Comparison of ENCODE assay signal across 9 cellular contexts in the genomic region with DNA sequence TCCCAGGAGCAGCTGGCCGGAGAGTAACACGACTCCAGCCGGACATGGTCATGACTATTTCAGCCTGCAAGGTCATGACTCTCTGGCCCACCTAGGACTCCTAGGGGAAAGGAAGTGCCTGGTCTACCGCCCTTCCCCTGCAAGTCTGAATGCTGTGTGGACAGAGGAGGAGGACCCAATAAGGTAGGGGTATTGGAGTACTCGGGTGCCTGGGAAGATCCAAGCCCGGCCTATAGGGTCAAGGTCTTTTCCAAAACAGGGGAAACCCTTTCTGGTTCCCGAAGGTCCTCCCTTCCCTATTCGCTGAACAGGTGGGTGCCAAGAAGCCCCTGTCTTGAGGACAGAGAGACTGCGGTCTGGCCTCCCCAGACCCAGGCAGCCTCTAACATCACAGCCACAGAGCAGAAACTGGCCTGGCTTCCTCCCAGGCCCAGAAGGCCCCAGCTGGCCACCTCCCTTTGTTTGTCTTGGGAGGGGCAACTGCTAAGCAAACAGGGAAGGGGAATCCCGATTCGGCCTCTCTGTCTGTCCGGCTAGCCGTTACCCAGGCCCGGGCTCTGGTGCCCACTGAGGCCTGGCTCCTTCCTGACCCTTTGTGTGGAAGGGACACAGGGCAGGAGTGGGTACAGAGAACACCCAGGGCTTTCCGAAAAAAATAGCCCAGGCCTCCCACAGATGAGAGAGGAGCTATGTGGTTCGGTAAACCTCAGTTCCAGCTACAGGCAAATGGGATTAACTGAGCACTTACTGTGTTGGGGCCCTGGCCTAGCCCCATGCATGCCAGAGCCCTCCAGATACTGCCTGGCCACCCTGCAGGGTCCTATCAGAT. TPM values are rescaled to one million over a fixed set of nuclear protein-coding genes. Genes with fewer than 3 reads are reported as not detected.
DNase-seq lines count a peak whose midpoint lies in the region; ATAC-seq and TF ChIP-seq lines count a peak whose summit lies in the region.
"Had no signal": no experiment of that assay in that cellular context is flagged by ENCODE, and none has a peak within 500 bp of the region (broad histone marks: within the 10 kb centered on the region; RNA-seq: fewer than 3 reads in every experiment).

No MANE protein-coding gene starts in this region.

- TF ChIP-seq CTCF in lung (IDR thresholded peaks at IDR 0.05; ENCODE audit: control extremely low read depth, extremely low read depth), result no peak

- WGBS in lung, 2 donors, result 50 to 74% methylated on average over 16 of the region's 16 CpGs
- WGBS in thymus, result 97% methylated on average over 16 of the region's 16 CpGs

- H3K27ac ChIP-seq in cingulate gyrus (ENCODE audit: low read depth, low read length) (peak overlapping the region; percentile 29), lung (ENCODE audit: low read depth in 1 of 2, low read length in 1 of 2) (peak overlapping the region; percentile 38 to 68), thymus (ENCODE audit: low read depth) (peak overlapping the region; percentile 15)
- H3K27ac ChIP-seq: RWPE1 had no signal

- DNase-seq in NCI-H2029 treated with DMSO at 0.1 percent for 48 hours (lab: John Stamatoyannopoulos, UW) (peak; percentile 58), lung (ENCODE audit: low spot score) (peak; percentile 46), NCI-H510A (lab: John Stamatoyannopoulos, UW) (no peak)

- H3K4me1 ChIP-seq in lung (ENCODE audit: control insufficient read depth in 2 of 2, insufficient read depth in 2 of 2, low read length in 2 of 2) (peaks cover 0 to 27% of the 10 kb centered on the region in 2 donors), thymus (ENCODE audit: control insufficient read depth, insufficient read depth, low read length) (peaks cover 28% of the 10 kb centered on the region)

- ATAC-seq in lung (ENCODE audit: insufficient read depth, low FRiP score) (no peak), HG03175 (IDR thresholded peaks at IDR 0.05; ENCODE audit: unreplicated experiment) (no peak), HG02973 (IDR thresholded peaks at IDR 0.05; ENCODE audit: unreplicated experiment) (no peak), HG02678 (IDR thresholded peaks at IDR 0.05; ENCODE audit: unreplicated experiment) (no peak)

- H3K9me3 ChIP-seq in lung (ENCODE audit: control insufficient read depth in 2 of 2, insufficient read depth in 1 of 2, low read length in 1 of 2) (no peaks in the 10 kb centered on the region), thymus (ENCODE audit: control insufficient read depth) (no peaks in the 10 kb centered on the region)

- H3K27me3 ChIP-seq in lung (ENCODE audit: control insufficient read depth, insufficient read depth) (no peaks in the 10 kb centered on the region), thymus (ENCODE audit: control insufficient read depth, insufficient read depth) (no peaks in the 10 kb centered on the region)

- H3K4me3 ChIP-seq in lung (no peak overlapping the region), thymus (ENCODE audit: low read length) (no peak overlapping the region)

- H3K36me3 ChIP-seq in lung (ENCODE audit: control insufficient read depth in 2 of 2, insufficient read depth in 2 of 2, low read length in 2 of 2) (no peaks in the 10 kb centered on the region), thymus (ENCODE audit: control insufficient read depth, insufficient read depth) (no peaks in the 10 kb centered on the region)

RNA-seq across cellular contexts. Expression of a gene that starts 5.3 kb away (rescaled TPM):
- total RNA-seq in lung, result 100 to 1,000 TPM; 130 to 137 TPM
- polyA plus RNA-seq in lung, result 100 to 1,000 TPM in 1 of 2 donors, 10 to 100 TPM in 1; 92.2 to 217 TPM
- 51.9 TPM for polyA plus RNA-seq in thymus

RNA-seq across cellular contexts. Expression of a gene that starts 30.8 kb away (rescaled TPM):
- 10 to 100 TPM in 1 of 2 donors, 1 to 10 TPM in 1; 8.1 to 17.2 TPM for total RNA-seq in lung
- polyA plus RNA-seq in lung (1 to 10 TPM; 2.0 to 3.7 TPM), thymus (2.6 TPM)

RNA-seq across cellular contexts. Expression of a gene that starts 35.4 kb away (rescaled TPM):
- total RNA-seq in lung, result 1 to 10 TPM; 1.5 to 8.4 TPM
- 10 to 100 TPM in 1 of 2 donors, 1 to 10 TPM in 1; 9.5 to 12.6 TPM for polyA plus RNA-seq in lung
- polyA plus RNA-seq in thymus, result 3.4 TPM

RNA-seq across cellular contexts. Expression of a gene that starts 46.7 kb away (rescaled TPM):
- total RNA-seq in lung, result 10 to 100 TPM; 15.4 to 31.1 TPM
- polyA plus RNA-seq in lung (10 to 100 TPM; 22.5 to 41.4 TPM), thymus (0.82 TPM)
